Comparison of ENCODE assay signal across 23 cellular contexts in genomic region chr10:127450644-127451043, GRCh38.
"Had no signal": no experiment of that assay in that cellular context is flagged by ENCODE, and none has a peak within 500 bp of the region (broad histone marks: within the 10 kb centered on the region; RNA-seq: fewer than 3 reads in every experiment).

No MANE protein-coding gene starts in this region.

- H3K36me3 ChIP-seq: cardiac muscle cell had no signal

- H3K27me3 Mint-ChIP-seq: activated naive CD4-positive, alpha-beta T cell treated with anti-CD3 and anti-CD28 coated beads, Interleukin-2, amount 50 U/mL, for 24 hours; natural killer cell treated with Interleukin-12 subunit alpha and Interleukin-12 subunit beta and Interleukin-15 and Interleukin-18, amount 100 ng/mL, for 72 hours; progenitor cell of endocrine pancreas had no signal

- H3K36me3 Mint-ChIP-seq: activated naive CD4-positive, alpha-beta T cell treated with anti-CD3 and anti-CD28 coated beads, Interleukin-2, amount 50 U/mL, for 24 hours; natural killer cell treated with Interleukin-12 subunit alpha and Interleukin-12 subunit beta and Interleukin-15 and Interleukin-18, amount 100 ng/mL, for 72 hours had no signal

- H3K9me3 Mint-ChIP-seq: activated naive CD4-positive, alpha-beta T cell treated with anti-CD3 and anti-CD28 coated beads, Interleukin-2, amount 50 U/mL, for 24 hours; mesothelial cell of epicardium; natural killer cell treated with Interleukin-12 subunit alpha and Interleukin-12 subunit beta and Interleukin-15 and Interleukin-18, amount 100 ng/mL, for 72 hours; T-helper 2 cell treated with Interferon-gamma antibody and Interleukin-4, amounts not matched to agents 5 μg/mL and 100 μg/mL, for 36 hours had no signal

- H3K9me3 ChIP-seq: body of pancreas, gastroesophageal sphincter, heart left ventricle, sigmoid colon, thyroid gland had no signal

- H3K4me3 ChIP-seq: body of pancreas, cardiac muscle cell, gastroesophageal sphincter, heart left ventricle, sigmoid colon, thyroid gland had no signal

- H3K27ac Mint-ChIP-seq: activated CD8-positive, alpha-beta T cell treated with anti-CD3 and anti-CD28 coated beads, Interleukin-2, amount 10 ng/mL, durations not matched to agents 7 days and 5 days; activated naive CD4-positive, alpha-beta T cell treated with anti-CD3 and anti-CD28 coated beads, Interleukin-2, amount 50 U/mL, for 24 hours; mesothelial cell of epicardium; natural killer cell treated with Interleukin-12 subunit alpha and Interleukin-12 subunit beta and Interleukin-15 and Interleukin-18, amount 100 ng/mL, for 72 hours; progenitor cell of endocrine pancreas; T-helper 2 cell treated with Interferon-gamma antibody and Interleukin-4, amounts not matched to agents 5 μg/mL and 100 μg/mL, for 36 hours had no signal

- H3K4me1 ChIP-seq: body of pancreas, gastroesophageal sphincter, heart left ventricle, sigmoid colon, thyroid gland had no signal

- H3K27me3 ChIP-seq: body of pancreas, cardiac muscle cell, gastroesophageal sphincter, heart left ventricle, sigmoid colon, thyroid gland had no signal

- DNase-seq: activated CD4-positive, alpha-beta T cell treated with anti-CD3 and anti-CD28 coated beads, Interleukin-2, amount 50 U/mL, for 1 hour; activated CD4-positive, CD25-positive, alpha-beta regulatory T cell treated with anti-CD3 and anti-CD28 coated beads, Interleukin-2, amount 50 U/mL, for 72 hours; activated CD8-positive, alpha-beta T cell treated with anti-CD3 and anti-CD28 coated beads, Interleukin-2, amount 10 ng/mL, durations not matched to agents 7 days and 5 days; activated gamma-delta T cell treated with Interleukin-2 at 50 U/mL for 16 hours; activated T-cell treated with anti-CD3 and anti-CD28 coated beads, Interleukin-2, amount 50 U/mL, for 1 hour; anterior cingulate cortex; body of pancreas; heart left ventricle; left cardiac atrium; retina; sigmoid colon; stimulated activated CD4-positive, alpha-beta T cell treated with anti-CD3 and anti-CD28 coated beads, Interleukin-4, amount 100 ng/mL, for 24 hours; stimulated activated naive CD8-positive, alpha-beta T cell treated with anti-CD3 and anti-CD28 coated beads, Interleukin-15, Interleukin-2, amounts not matched to agents 100 U/mL and 50 U/mL, for 24 hours; thyroid gland had no signal

- H3K27ac ChIP-seq: body of pancreas, cardiac muscle cell, epithelial cell of prostate, gastroesophageal sphincter, heart left ventricle, sigmoid colon, thyroid gland, VCaP had no signal

- ATAC-seq: activated CD8-positive, alpha-beta T cell treated with anti-CD3 and anti-CD28 coated beads, Interleukin-2, amount 10 ng/mL, durations not matched to agents 7 days and 5 days; body of pancreas; gastroesophageal sphincter; heart left ventricle; left cardiac atrium; stimulated activated naive CD8-positive, alpha-beta T cell treated with anti-CD3 and anti-CD28 coated beads, Interleukin-15, Interleukin-2, amounts not matched to agents 100 U/mL and 50 U/mL, for 24 hours had no signal

- H3K4me3 Mint-ChIP-seq: activated CD8-positive, alpha-beta T cell treated with anti-CD3 and anti-CD28 coated beads, Interleukin-2, amount 10 ng/mL, durations not matched to agents 7 days and 5 days; activated naive CD4-positive, alpha-beta T cell treated with anti-CD3 and anti-CD28 coated beads, Interleukin-2, amount 50 U/mL, for 24 hours; mesothelial cell of epicardium; natural killer cell treated with Interleukin-12 subunit alpha and Interleukin-12 subunit beta and Interleukin-15 and Interleukin-18, amount 100 ng/mL, for 72 hours; T-helper 2 cell treated with Interferon-gamma antibody and Interleukin-4, amounts not matched to agents 5 μg/mL and 100 μg/mL, for 36 hours had no signal

- H3K4me1 Mint-ChIP-seq: activated naive CD4-positive, alpha-beta T cell treated with anti-CD3 and anti-CD28 coated beads, Interleukin-2, amount 50 U/mL, for 24 hours; mesothelial cell of epicardium had no signal
